9 cellular contexts compared by ENCODE assay signal in the genomic region with DNA sequence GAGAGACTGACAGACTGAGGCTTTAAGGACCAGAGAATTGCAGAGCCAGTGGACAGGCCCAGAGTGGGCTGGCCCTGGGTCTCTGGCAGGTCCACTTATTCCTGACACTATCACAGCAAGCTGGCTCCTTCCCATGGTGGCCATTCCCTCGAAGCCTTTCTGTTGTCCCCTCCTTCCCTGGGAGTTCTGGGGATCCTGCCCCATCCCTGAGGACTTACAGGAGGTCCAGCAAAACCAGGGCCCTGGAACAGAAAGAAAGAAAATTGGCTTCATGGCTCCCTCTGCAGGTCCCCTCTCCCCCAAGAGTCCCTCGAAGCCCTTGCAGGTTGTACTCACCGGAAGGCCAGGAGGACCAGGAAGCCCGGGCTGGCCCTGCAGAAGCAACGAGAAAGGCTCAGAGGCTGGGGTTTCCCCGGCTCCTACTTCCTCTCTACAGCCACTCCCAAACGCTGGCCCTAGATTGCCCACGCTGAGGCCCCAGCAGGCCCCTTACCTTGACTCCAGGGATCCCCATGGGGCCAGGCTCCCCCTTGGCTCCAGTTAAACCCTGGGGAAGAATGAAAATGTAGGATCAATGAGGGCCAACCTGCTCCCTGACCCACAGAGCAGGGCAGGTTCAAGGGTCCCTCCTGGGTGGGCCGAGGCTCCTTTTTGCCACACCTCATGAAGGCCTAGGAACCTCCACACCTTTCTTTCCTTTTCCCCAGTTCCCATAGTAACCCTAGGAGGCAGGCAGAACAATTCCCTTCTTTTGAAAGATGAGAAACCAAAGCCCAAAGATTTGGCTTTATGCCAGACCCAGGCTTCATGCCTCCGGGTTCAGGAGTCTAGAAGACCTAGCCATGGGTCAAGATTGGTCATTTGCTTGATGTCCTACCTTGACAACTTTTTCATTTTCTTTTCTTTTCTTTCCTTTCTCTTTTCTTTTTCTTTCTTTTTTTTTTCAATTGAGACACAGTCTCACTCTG. TPM values are rescaled to one million over a fixed set of nuclear protein-coding genes. Genes with fewer than 3 reads are reported as not detected.
A peak's percentile ranks its signal among the peaks of the same experiment; 100 is the strongest.
DNase-seq lines count a peak whose midpoint lies in the region; ATAC-seq and TF ChIP-seq lines count a peak whose summit lies in the region.
"Had no signal": no experiment of that assay in that cellular context is flagged by ENCODE, and none has a peak within 500 bp of the region (broad histone marks: within the 10 kb centered on the region; RNA-seq: fewer than 3 reads in every experiment).

No MANE protein-coding gene starts in this region.

- intact Hi-C loops in dendritic cell treated with granulocyte-macrophage colony-stimulating factor and Interleukin-4, amounts not matched to agents 40 ng/mL and 50 ng/mL, for 4 days (cut with micrococcal nuclease): loop anchor here (10.0 kb wide), 1 partner anchor 228 kb away; no protein-coding TSS in a partner anchor

- 85% methylated on average over 10 of the region's 10 CpGs for WGBS in mesenchymal stem cell

- H3K14ac ChIP-seq in mesenchymal stem cell (ENCODE audit: low read length in 2 of 2): no peak overlapping the region

- H4K8ac ChIP-seq in mesenchymal stem cell (ENCODE audit: low read length): no peak overlapping the region

- H2BK15ac ChIP-seq in mesenchymal stem cell (ENCODE audit: low read depth, poor library complexity, severe bottlenecking): no peak overlapping the region

- H2BK5ac ChIP-seq in mesenchymal stem cell (ENCODE audit: low read depth, low read length, poor library complexity, severe bottlenecking): no peak overlapping the region

- 0 out of 4 replicates have a peak, but pooled peaks of 1 of the 2 experiments have one; percentile 24 for TF ChIP-seq CTCF in GM23338 (conservative IDR thresholded peaks at IDR 0.05; ENCODE audit: low read depth in 2 of 2)

- no peaks in the 10 kb centered on the region for H3K9me3 Mint-ChIP-seq in dendritic cell treated with granulocyte-macrophage colony-stimulating factor and Interleukin-4, amounts not matched to agents 40 ng/mL and 50 ng/mL, for 4 days
- no peaks in the 10 kb centered on the region for H3K9me3 Mint-ChIP-seq in GM23338
- H3K9me3 Mint-ChIP-seq: activated naive CD4-positive, alpha-beta T cell treated with anti-CD3 and anti-CD28 coated beads, Interleukin-2, amount 50 U/mL, for 24 hours had no signal

- no peak overlapping the region for H2BK12ac ChIP-seq in mesenchymal stem cell (ENCODE audit: low read length in 2 of 2)

- no peaks in the 10 kb centered on the region for H3K79me1 ChIP-seq in mesenchymal stem cell (replicated peaks; ENCODE audit: low read length, poor library complexity, severe bottlenecking)

- H2AFZ ChIP-seq in GM23338: no peak overlapping the region
- H2AFZ ChIP-seq in mesenchymal stem cell (ENCODE audit: low read depth, low read length): no peak overlapping the region

- peak overlapping the region in 1 of 2 experiments; percentile 8 for H3K4ac ChIP-seq in mesenchymal stem cell (ENCODE audit: low read depth in 1 of 2, low read length in 2 of 2)

- no peak overlapping the region for H2AK5ac ChIP-seq in mesenchymal stem cell (ENCODE audit: low read length, severe bottlenecking)

- no peak overlapping the region for H2BK120ac ChIP-seq in mesenchymal stem cell (ENCODE audit: low read depth, low read length)

- no peaks in the 10 kb centered on the region for H3K9me3 ChIP-seq in mesenchymal stem cell (ENCODE audit: control insufficient read depth, low read length)

- peak overlapping the region; percentile 52 for H3K27ac Mint-ChIP-seq in dendritic cell treated with granulocyte-macrophage colony-stimulating factor and Interleukin-4, amounts not matched to agents 40 ng/mL and 50 ng/mL, for 4 days
- no peak overlapping the region for H3K27ac Mint-ChIP-seq in GM23338
- H3K27ac Mint-ChIP-seq: activated naive CD4-positive, alpha-beta T cell treated with anti-CD3 and anti-CD28 coated beads, Interleukin-2, amount 50 U/mL, for 24 hours had no signal

- H3K27me3 Mint-ChIP-seq in dendritic cell treated with granulocyte-macrophage colony-stimulating factor and Interleukin-4, amounts not matched to agents 40 ng/mL and 50 ng/mL, for 4 days: peaks cover 31% of the 10 kb centered on the region
- H3K27me3 Mint-ChIP-seq in GM23338 (ENCODE audit: insufficient read depth, low read depth, poor library complexity): peaks cover 40% of the 10 kb centered on the region

- H3K4me3 Mint-ChIP-seq in dendritic cell treated with granulocyte-macrophage colony-stimulating factor and Interleukin-4, amounts not matched to agents 40 ng/mL and 50 ng/mL, for 4 days: peak overlapping the region; percentile 17
- H3K4me3 Mint-ChIP-seq in GM23338: no peak overlapping the region
- H3K4me3 Mint-ChIP-seq: activated naive CD4-positive, alpha-beta T cell treated with anti-CD3 and anti-CD28 coated beads, Interleukin-2, amount 50 U/mL, for 24 hours had no signal

- peaks cover 55% of the 10 kb centered on the region for H3K4me1 Mint-ChIP-seq in dendritic cell treated with granulocyte-macrophage colony-stimulating factor and Interleukin-4, amounts not matched to agents 40 ng/mL and 50 ng/mL, for 4 days (ENCODE audit: low read depth)
- peaks cover 14% of the 10 kb centered on the region; the same call in 2 of the 3 replicates for H3K4me1 Mint-ChIP-seq in GM23338

- peaks cover 14% of the 10 kb centered on the region for H3K4me1 ChIP-seq in GM23338 (ENCODE audit: insufficient read depth)
- peaks cover 34% of the 10 kb centered on the region for H3K4me1 ChIP-seq in mesenchymal stem cell (ENCODE audit: control insufficient read depth, insufficient read depth, low read depth, low read length)

- no peak overlapping the region for H3K18ac ChIP-seq in mesenchymal stem cell (ENCODE audit: low read depth in 1 of 2, low read length in 2 of 2)

- no peak overlapping the region for H3K4me2 ChIP-seq in GM23338
- H3K4me2 ChIP-seq in mesenchymal stem cell (ENCODE audit: low read length, poor library complexity, severe bottlenecking): no peak overlapping the region

- no peaks in the 10 kb centered on the region for H3K9me2 ChIP-seq in GM23338 (ENCODE audit: insufficient read depth)

- H3F3A ChIP-seq in GM23338 (replicated peaks; ENCODE audit: low read depth): no peaks in the 10 kb centered on the region

- H3K36me3 ChIP-seq in GM23338 (ENCODE audit: insufficient read depth): no peaks in the 10 kb centered on the region
- no peaks in the 10 kb centered on the region for H3K36me3 ChIP-seq in mesenchymal stem cell (ENCODE audit: control insufficient read depth in 1 of 2, insufficient read depth in 2 of 2, low read depth in 1 of 2, low read length in 2 of 2)

- H3K27ac ChIP-seq in GM23338 (ENCODE audit: low read depth) (no peak overlapping the region), mesenchymal stem cell (ENCODE audit: low read length, poor library complexity, severe bottlenecking) (no peak overlapping the region)

- no peaks in the 10 kb centered on the region for H4K20me1 ChIP-seq in GM23338 (replicated peaks; ENCODE audit: insufficient read depth)

- H3K27me3 ChIP-seq in GM23338 (ENCODE audit: insufficient read depth) (peaks cover 54% of the 10 kb centered on the region), mesenchymal stem cell (ENCODE audit: control insufficient read depth in 1 of 2, insufficient read depth in 1 of 2, low read length in 2 of 2) (peaks cover 18 to 31% of the 10 kb centered on the region in 2 experiments)

- ATAC-seq in GM19455 (IDR thresholded peaks at IDR 0.05; ENCODE audit: unreplicated experiment) (peak; percentile 53), GM21737 (IDR thresholded peaks at IDR 0.05; ENCODE audit: unreplicated experiment) (no peak), GM23338 (no peak)

- no peaks in the 10 kb centered on the region for H3K79me2 ChIP-seq in GM23338 (replicated peaks; ENCODE audit: insufficient read depth)

- H3K9ac ChIP-seq in mesenchymal stem cell (ENCODE audit: low read length): no peak overlapping the region

- H3K23ac ChIP-seq in mesenchymal stem cell (ENCODE audit: low read length in 2 of 2): no peak overlapping the region

- DNase-seq in DMS 273 treated with DMSO at 0.1 percent for 48 hours (lab: John Stamatoyannopoulos, UW) (peak; percentile 95), NCI-H2171 (lab: John Stamatoyannopoulos, UW) (peak; percentile 16), HK-2 (ENCODE audit: unreplicated experiment) (no peak), GM23338 (ENCODE audit: low spot score) (no peak), mesenchymal stem cell (no peak)

- no peak overlapping the region for H4K91ac ChIP-seq in mesenchymal stem cell (ENCODE audit: low read length)

- H3K4me3 ChIP-seq in GM23338 (no peak overlapping the region), mesenchymal stem cell (ENCODE audit: insufficient read depth in 1 of 2, low read depth in 1 of 2, low read length in 2 of 2) (no peak overlapping the region)

- H3K36me3 Mint-ChIP-seq in dendritic cell treated with granulocyte-macrophage colony-stimulating factor and Interleukin-4, amounts not matched to agents 40 ng/mL and 50 ng/mL, for 4 days (ENCODE audit: low read depth): no peaks in the 10 kb centered on the region
- no peaks in the 10 kb centered on the region; the same call in 2 of the 3 replicates for H3K36me3 Mint-ChIP-seq in GM23338 (ENCODE audit: low read depth)
- H3K36me3 Mint-ChIP-seq: activated naive CD4-positive, alpha-beta T cell treated with anti-CD3 and anti-CD28 coated beads, Interleukin-2, amount 50 U/mL, for 24 hours had no signal

TF ChIP-seq in GM23338, 12 proteins besides CTCF, POLR2A, EP300 and RAD21 (continues in another document):
- TF ChIP-seq ZNF114 (CRISPR knock-in tag; IDR thresholded peaks at IDR 0.05) (no peak), NANOG (IDR thresholded peaks at IDR 0.05; ENCODE audit: borderline replicate concordance) (no peak), JUNB (IDR thresholded peaks at IDR 0.05; ENCODE audit: unreplicated experiment) (no peak)

RNA-seq across cellular contexts. Expression of a gene that starts 4.6 kb away (rescaled TPM):
- 2.8 and 9.1 TPM in 2 replicates for total RNA-seq in GM23338 (2014; rRNA removed; shearing (Covaris generic))
- polyA plus RNA-seq in GM23338 (2016; fragmentation: Nextera tagmentation; extraction: Ambion mirVana): 1.7 and 2.6 TPM in 2 replicates
- 1.1 TPM for polyA plus RNA-seq in mesenchymal stem cell (2013, experiment 1 of 2)
- polyA plus RNA-seq in mesenchymal stem cell (2013, experiment 2 of 2): 1.2 TPM

RNA-seq across cellular contexts. Expression of a gene that starts 54.5 kb away (rescaled TPM):
- 51.2 and 76.0 TPM in 2 replicates for total RNA-seq in GM23338 (2014; rRNA removed; shearing (Covaris generic))
- 22.3 and 23.1 TPM in 2 replicates for polyA plus RNA-seq in GM23338 (2016; fragmentation: Nextera tagmentation; extraction: Ambion mirVana)
- polyA plus RNA-seq in mesenchymal stem cell (2013, experiment 1 of 2): 49.7 TPM
- polyA plus RNA-seq in mesenchymal stem cell (2013, experiment 2 of 2): 51.8 TPM

Comparison
In these comparisons a context has a peak if more than half of its experiments do, and no peak if none do; other contexts are left out.
1. DNase-seq: peak in DMS 273 treated with DMSO at 0.1 percent for 48 hours (single experiment) and NCI-H2171 (single experiment); none in HK-2 (single experiment), GM23338 (single experiment) and mesenchymal stem cell (single experiment).